ENCODE assay signal across 23 cellular contexts in genomic region chr2:26574900-26575560, GRCh38.
"Had no signal": no experiment of that assay in that cellular context is flagged by ENCODE, and none has a peak within 500 bp of the region (broad histone marks: within the 10 kb centered on the region; RNA-seq: fewer than 3 reads in every experiment).

No MANE protein-coding gene starts in this region.

- DNase-seq: activated B cell treated with CpG ODN at 0.5 μM for 24 hours; activated CD4-positive, alpha-beta T cell treated with anti-CD3 and anti-CD28 coated beads for 1 hour; activated CD4-positive, alpha-beta T cell treated with anti-CD3 and anti-CD28 coated beads, Interleukin-2, amount 10 ng/mL, durations not matched to agents 24 days and 14 days; activated CD4-positive, alpha-beta T cell treated with anti-CD3 and anti-CD28 coated beads, Interleukin-2, amount 50 U/mL, for 48 hours; activated CD8-positive, alpha-beta memory T cell treated with anti-CD3 and anti-CD28 coated beads, Interleukin-2, amount 10 ng/mL, durations not matched to agents 7 days and 5 days; activated effector memory CD4-positive, alpha-beta T cell treated with Interleukin-2 at 50 U/mL for 16 hours; activated naive CD4-positive, alpha-beta T cell treated with Interleukin-2 at 50 U/mL for 16 hours; activated T-cell treated with anti-CD3 and anti-CD28 coated beads, Interleukin-2, amount 50 U/mL, for 24 hours; amygdala; brain microvascular endothelial cell; Kasumi-1; NCI-H146; NCI-H187 treated with DMSO at 0.1 percent for 48 hours; NCI-H2081 treated with DMSO at 0.1 percent for 48 hours; NCI-H2171 treated with DMSO at 0.1 percent for 48 hours; NCI-H226; NCI-H526 treated with DMSO at 0.1 percent for 48 hours; SHP77 treated with DMSO at 0.1 percent for 48 hours; T-helper 9 cell had no signal

- H3K27ac ChIP-seq: brain microvascular endothelial cell, cardiac muscle cell, Peyer's patch, RWPE1 had no signal

- H3K36me3 ChIP-seq: brain microvascular endothelial cell, cardiac muscle cell, Peyer's patch had no signal

- ATAC-seq: activated CD8-positive, alpha-beta memory T cell treated with anti-CD3 and anti-CD28 coated beads, Interleukin-2, amount 10 ng/mL, durations not matched to agents 7 days and 5 days; K562 had no signal

- H3K4me1 ChIP-seq: Peyer's patch had no signal

- H3K4me3 ChIP-seq: cardiac muscle cell, K562, Peyer's patch had no signal

- H3K27me3 ChIP-seq: Peyer's patch had no signal

- H3K9me3 ChIP-seq: Peyer's patch had no signal
